Comparison of ENCODE assay signal across 1 cellular context in genomic region chr2:28544405-28544914, GRCh38.
TF ChIP-seq lines count a peak whose summit lies in the region.

No MANE protein-coding gene starts in this region.

TF ChIP-seq in K562, 482 proteins besides CTCF, POLR2A, EP300 and RAD21 (continued from another document and continues in another):
- TF ChIP-seq, protein P1, sequence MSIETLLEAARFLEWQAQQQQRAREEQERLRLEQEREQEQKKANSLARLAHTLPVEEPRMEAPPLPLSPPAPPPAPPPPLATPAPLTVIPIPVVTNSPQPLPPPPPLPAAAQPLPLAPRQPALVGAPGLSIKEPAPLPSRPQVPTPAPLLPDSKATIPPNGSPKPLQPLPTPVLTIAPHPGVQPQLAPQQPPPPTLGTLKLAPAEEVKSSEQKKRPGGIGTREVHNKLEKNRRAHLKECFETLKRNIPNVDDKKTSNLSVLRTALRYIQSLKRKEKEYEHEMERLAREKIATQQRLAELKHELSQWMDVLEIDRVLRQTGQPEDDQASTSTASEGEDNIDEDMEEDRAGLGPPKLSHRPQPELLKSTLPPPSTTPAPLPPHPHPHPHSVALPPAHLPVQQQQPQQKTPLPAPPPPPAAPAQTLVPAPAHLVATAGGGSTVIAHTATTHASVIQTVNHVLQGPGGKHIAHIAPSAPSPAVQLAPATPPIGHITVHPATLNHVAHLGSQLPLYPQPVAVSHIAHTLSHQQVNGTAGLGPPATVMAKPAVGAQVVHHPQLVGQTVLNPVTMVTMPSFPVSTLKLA (conservative IDR thresholded peaks at IDR 0.05): no peak
- TF ChIP-seq ZNF280B (CRISPR knock-in tag; IDR thresholded peaks at IDR 0.05): no peak
- no peak for TF ChIP-seq ZNF263 (CRISPR knock-in tag; IDR thresholded peaks at IDR 0.05; ENCODE audit: borderline replicate concordance)
- TF ChIP-seq, protein P2, sequence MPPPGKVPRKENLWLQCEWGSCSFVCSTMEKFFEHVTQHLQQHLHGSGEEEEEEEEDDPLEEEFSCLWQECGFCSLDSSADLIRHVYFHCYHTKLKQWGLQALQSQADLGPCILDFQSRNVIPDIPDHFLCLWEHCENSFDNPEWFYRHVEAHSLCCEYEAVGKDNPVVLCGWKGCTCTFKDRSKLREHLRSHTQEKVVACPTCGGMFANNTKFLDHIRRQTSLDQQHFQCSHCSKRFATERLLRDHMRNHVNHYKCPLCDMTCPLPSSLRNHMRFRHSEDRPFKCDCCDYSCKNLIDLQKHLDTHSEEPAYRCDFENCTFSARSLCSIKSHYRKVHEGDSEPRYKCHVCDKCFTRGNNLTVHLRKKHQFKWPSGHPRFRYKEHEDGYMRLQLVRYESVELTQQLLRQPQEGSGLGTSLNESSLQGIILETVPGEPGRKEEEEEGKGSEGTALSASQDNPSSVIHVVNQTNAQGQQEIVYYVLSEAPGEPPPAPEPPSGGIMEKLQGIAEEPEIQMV (tag; conservative IDR thresholded peaks at IDR 0.05; ENCODE audit: low read depth): no peak
- no peak for TF ChIP-seq MAFG (tag; conservative IDR thresholded peaks at IDR 0.05)
- no peak for TF ChIP-seq SRSF3 (IDR thresholded peaks at IDR 0.05; ENCODE audit: insufficient read depth, low read length)
- no peak for TF ChIP-seq GABPB2 (CRISPR knock-in tag; conservative IDR thresholded peaks at IDR 0.05)
- TF ChIP-seq, protein P3, sequence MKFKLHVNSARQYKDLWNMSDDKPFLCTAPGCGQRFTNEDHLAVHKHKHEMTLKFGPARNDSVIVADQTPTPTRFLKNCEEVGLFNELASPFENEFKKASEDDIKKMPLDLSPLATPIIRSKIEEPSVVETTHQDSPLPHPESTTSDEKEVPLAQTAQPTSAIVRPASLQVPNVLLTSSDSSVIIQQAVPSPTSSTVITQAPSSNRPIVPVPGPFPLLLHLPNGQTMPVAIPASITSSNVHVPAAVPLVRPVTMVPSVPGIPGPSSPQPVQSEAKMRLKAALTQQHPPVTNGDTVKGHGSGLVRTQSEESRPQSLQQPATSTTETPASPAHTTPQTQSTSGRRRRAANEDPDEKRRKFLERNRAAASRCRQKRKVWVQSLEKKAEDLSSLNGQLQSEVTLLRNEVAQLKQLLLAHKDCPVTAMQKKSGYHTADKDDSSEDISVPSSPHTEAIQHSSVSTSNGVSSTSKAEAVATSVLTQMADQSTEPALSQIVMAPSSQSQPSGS (CRISPR knock-in tag; IDR thresholded peaks at IDR 0.05): no peak
- no peak for TF ChIP-seq E4F1 (CRISPR knock-in tag; IDR thresholded peaks at IDR 0.05; ENCODE audit: borderline replicate concordance)
- TF ChIP-seq KDM1A (IDR thresholded peaks at IDR 0.05): no peak
- no peak for TF ChIP-seq ZNF79 (CRISPR knock-in tag; IDR thresholded peaks at IDR 0.05; ENCODE audit: low read depth)
- TF ChIP-seq RCOR1 (IDR thresholded peaks at IDR 0.05; ENCODE audit: borderline replicate concordance in 1 of 2, low read depth in 2 of 2, low read length in 2 of 2): 0 out of 4 replicates have a peak, but pooled peaks of 1 of the 2 experiments have one; percentile 7
- TF ChIP-seq ZNF124 (CRISPR knock-in tag; IDR thresholded peaks at IDR 0.05): no peak
- TF ChIP-seq CBX8 (IDR thresholded peaks at IDR 0.05; ENCODE audit: borderline replicate concordance, extremely low read depth, low read depth, low read length, poor library complexity, severe bottlenecking): no peak
- TF ChIP-seq, protein P4, sequence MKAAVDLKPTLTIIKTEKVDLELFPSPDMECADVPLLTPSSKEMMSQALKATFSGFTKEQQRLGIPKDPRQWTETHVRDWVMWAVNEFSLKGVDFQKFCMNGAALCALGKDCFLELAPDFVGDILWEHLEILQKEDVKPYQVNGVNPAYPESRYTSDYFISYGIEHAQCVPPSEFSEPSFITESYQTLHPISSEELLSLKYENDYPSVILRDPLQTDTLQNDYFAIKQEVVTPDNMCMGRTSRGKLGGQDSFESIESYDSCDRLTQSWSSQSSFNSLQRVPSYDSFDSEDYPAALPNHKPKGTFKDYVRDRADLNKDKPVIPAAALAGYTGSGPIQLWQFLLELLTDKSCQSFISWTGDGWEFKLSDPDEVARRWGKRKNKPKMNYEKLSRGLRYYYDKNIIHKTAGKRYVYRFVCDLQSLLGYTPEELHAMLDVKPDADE (conservative IDR thresholded peaks at IDR 0.05; ENCODE audit: control insufficient read depth, low read depth, low read length): no peak
- TF ChIP-seq, protein P5, sequence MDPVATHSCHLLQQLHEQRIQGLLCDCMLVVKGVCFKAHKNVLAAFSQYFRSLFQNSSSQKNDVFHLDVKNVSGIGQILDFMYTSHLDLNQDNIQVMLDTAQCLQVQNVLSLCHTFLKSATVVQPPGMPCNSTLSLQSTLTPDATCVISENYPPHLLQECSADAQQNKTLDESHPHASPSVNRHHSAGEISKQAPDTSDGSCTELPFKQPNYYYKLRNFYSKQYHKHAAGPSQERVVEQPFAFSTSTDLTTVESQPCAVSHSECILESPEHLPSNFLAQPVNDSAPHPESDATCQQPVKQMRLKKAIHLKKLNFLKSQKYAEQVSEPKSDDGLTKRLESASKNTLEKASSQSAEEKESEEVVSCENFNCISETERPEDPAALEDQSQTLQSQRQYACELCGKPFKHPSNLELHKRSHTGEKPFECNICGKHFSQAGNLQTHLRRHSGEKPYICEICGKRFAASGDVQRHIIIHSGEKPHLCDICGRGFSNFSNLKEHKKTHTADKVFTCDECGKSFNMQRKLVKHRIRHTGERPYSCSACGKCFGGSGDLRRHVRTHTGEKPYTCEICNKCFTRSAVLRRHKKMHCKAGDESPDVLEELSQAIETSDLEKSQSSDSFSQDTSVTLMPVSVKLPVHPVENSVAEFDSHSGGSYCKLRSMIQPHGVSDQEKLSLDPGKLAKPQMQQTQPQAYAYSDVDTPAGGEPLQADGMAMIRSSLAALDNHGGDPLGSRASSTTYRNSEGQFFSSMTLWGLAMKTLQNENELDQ (CRISPR knock-in tag; IDR thresholded peaks at IDR 0.05; ENCODE audit: borderline replicate concordance): no peak
- TF ChIP-seq POLR2AphosphoS5 (IDR thresholded peaks at IDR 0.05; ENCODE audit: control insufficient read depth, insufficient read depth, low read depth, low read length): no peak
- TF ChIP-seq NFRKB (IDR thresholded peaks at IDR 0.05; ENCODE audit: low read depth): no peak
- TF ChIP-seq MTA3 (IDR thresholded peaks at IDR 0.05; ENCODE audit: borderline replicate concordance): no peak
- no peak for TF ChIP-seq ZNF184 (CRISPR knock-in tag; IDR thresholded peaks at IDR 0.05)
- no peak for TF ChIP-seq REST (CRISPR knock-in tag; IDR thresholded peaks at IDR 0.05; ENCODE audit: low read depth)
- no peak for TF ChIP-seq ILF3 (IDR thresholded peaks at IDR 0.05; ENCODE audit: borderline replicate concordance)
- no peak for TF ChIP-seq DIDO1 (tag; IDR thresholded peaks at IDR 0.05; ENCODE audit: low read depth)
- TF ChIP-seq XRCC4 (IDR thresholded peaks at IDR 0.05; ENCODE audit: extremely low read depth, insufficient read depth, insufficient read length): no peak
- no peak for TF ChIP-seq GTF2B (IDR thresholded peaks at IDR 0.05; ENCODE audit: extremely low read depth, insufficient read length)
- TF ChIP-seq JUND (IDR thresholded peaks at IDR 0.05; ENCODE audit: borderline replicate concordance, low read depth, low read length): 0 out of 2 replicates have a peak, but pooled peaks have one; percentile 19
- TF ChIP-seq JUND (tag; IDR thresholded peaks at IDR 0.05; ENCODE audit: borderline replicate concordance, low read depth, low read length): no peak; the same call in 2 of the 3 replicates
- no peak for TF ChIP-seq FOXA1 (IDR thresholded peaks at IDR 0.05; ENCODE audit: borderline replicate concordance)
- TF ChIP-seq CREB3 (tag; conservative IDR thresholded peaks at IDR 0.05; ENCODE audit: low read depth): no peak
- TF ChIP-seq POLR2AphosphoS2 (IDR thresholded peaks at IDR 0.05; ENCODE audit: low read length): no peak
- no peak for TF ChIP-seq KDM2B (CRISPR knock-in tag; IDR thresholded peaks at IDR 0.05)
- TF ChIP-seq, protein P6, sequence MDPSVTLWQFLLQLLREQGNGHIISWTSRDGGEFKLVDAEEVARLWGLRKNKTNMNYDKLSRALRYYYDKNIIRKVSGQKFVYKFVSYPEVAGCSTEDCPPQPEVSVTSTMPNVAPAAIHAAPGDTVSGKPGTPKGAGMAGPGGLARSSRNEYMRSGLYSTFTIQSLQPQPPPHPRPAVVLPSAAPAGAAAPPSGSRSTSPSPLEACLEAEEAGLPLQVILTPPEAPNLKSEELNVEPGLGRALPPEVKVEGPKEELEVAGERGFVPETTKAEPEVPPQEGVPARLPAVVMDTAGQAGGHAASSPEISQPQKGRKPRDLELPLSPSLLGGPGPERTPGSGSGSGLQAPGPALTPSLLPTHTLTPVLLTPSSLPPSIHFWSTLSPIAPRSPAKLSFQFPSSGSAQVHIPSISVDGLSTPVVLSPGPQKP (CRISPR knock-in tag; IDR thresholded peaks at IDR 0.05): no peak
- TF ChIP-seq ZBTB9 (CRISPR knock-in tag; IDR thresholded peaks at IDR 0.05): no peak
- no peak for TF ChIP-seq FOXM1 (IDR thresholded peaks at IDR 0.05; ENCODE audit: low read depth)
- no peak for TF ChIP-seq FOXM1 (CRISPR knock-in tag; IDR thresholded peaks at IDR 0.05; ENCODE audit: low read depth)
- no peak for TF ChIP-seq ZNF140 (CRISPR knock-in tag; IDR thresholded peaks at IDR 0.05)
